8 cellular contexts compared by ENCODE assay signal in the genomic region with DNA sequence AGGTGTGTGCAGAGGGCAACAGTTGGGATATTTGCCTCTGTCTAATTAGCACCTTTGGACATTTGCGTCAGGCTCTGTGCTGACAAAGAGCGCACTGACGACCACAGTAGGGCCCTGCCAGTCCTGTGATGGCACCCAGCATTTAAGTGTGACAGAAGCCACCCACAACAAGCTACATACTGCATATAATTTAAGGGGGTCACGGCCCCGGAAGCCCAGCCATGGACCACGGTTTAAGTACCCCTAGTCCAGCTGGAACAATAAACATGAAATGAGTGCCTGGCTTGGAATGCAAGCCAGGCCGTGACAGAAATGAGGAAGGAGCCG. TPM values are rescaled to one million over a fixed set of nuclear protein-coding genes. Genes with fewer than 3 reads are reported as not detected.
DNase-seq lines count a peak whose midpoint lies in the region; ATAC-seq lines count a peak whose summit lies in the region.

No MANE protein-coding gene starts in this region.

- DNase-seq in NCI-H1092 treated with DMSO at 0.1 percent for 48 hours (lab: John Stamatoyannopoulos, UW) (peak; percentile 45), NCI-H1092 (lab: John Stamatoyannopoulos, UW) (no peak), AG08396 (ENCODE audit: low spot score) (no peak), NCI-H226 (no peak)
- DNase-seq in activated naive CD8-positive, alpha-beta T cell treated with anti-CD3 and anti-CD28 coated beads, Interleukin-2, amount 10 ng/mL, durations not matched to agents 7 days and 5 days: no peak
- peak; percentile 28 for DNase-seq in stimulated activated naive CD8-positive, alpha-beta T cell treated with anti-CD3 and anti-CD28 coated beads, Interleukin-15, Interleukin-2, amounts not matched to agents 100 U/mL and 50 U/mL, for 24 hours

- no peaks in the 10 kb centered on the region for H3K36me3 Mint-ChIP-seq in activated naive CD8-positive, alpha-beta T cell treated with anti-CD3 and anti-CD28 coated beads, Interleukin-2, amount 10 ng/mL, durations not matched to agents 7 days and 5 days

- POLR2A ChIA-PET in activated naive CD8-positive, alpha-beta T cell treated with anti-CD3 and anti-CD28 coated beads, Interleukin-2, amount 10 ng/mL, durations not matched to agents 7 days and 5 days (lab: Charles Lee): interaction anchor here (0.6 to 2.6 kb wide), 4 partner anchors 17 to 1922 kb away, joined by 3 to 18 read pairs (median 4); a partner anchor contains a TSS

- peak overlapping the region; percentile 95 for H3K27ac Mint-ChIP-seq in activated naive CD8-positive, alpha-beta T cell treated with anti-CD3 and anti-CD28 coated beads, Interleukin-2, amount 10 ng/mL, durations not matched to agents 7 days and 5 days

- H3K9me3 ChIP-seq in iPS-18c (ENCODE audit: control insufficient read depth, insufficient read depth, low read length): no peaks in the 10 kb centered on the region

- no peaks in the 10 kb centered on the region for H3K9me3 Mint-ChIP-seq in activated naive CD8-positive, alpha-beta T cell treated with anti-CD3 and anti-CD28 coated beads, Interleukin-2, amount 10 ng/mL, durations not matched to agents 7 days and 5 days

- peak; percentile 3 for ATAC-seq in HG03342 (IDR thresholded peaks at IDR 0.05; ENCODE audit: unreplicated experiment)
- peak; percentile 2 for ATAC-seq in activated naive CD8-positive, alpha-beta T cell treated with anti-CD3 and anti-CD28 coated beads, Interleukin-2, amount 10 ng/mL, durations not matched to agents 7 days and 5 days (ENCODE audit: low read depth)
- ATAC-seq in stimulated activated naive CD8-positive, alpha-beta T cell treated with anti-CD3 and anti-CD28 coated beads, Interleukin-15, Interleukin-2, amounts not matched to agents 100 U/mL and 50 U/mL, for 24 hours: no peak

- H3K4me3 Mint-ChIP-seq in activated naive CD8-positive, alpha-beta T cell treated with anti-CD3 and anti-CD28 coated beads, Interleukin-2, amount 10 ng/mL, durations not matched to agents 7 days and 5 days: peak overlapping the region; percentile 90

- H3K27me3 Mint-ChIP-seq in activated naive CD8-positive, alpha-beta T cell treated with anti-CD3 and anti-CD28 coated beads, Interleukin-2, amount 10 ng/mL, durations not matched to agents 7 days and 5 days: peaks cover 38% of the 10 kb centered on the region

- peaks cover 12% of the 10 kb centered on the region for H3K4me1 Mint-ChIP-seq in activated naive CD8-positive, alpha-beta T cell treated with anti-CD3 and anti-CD28 coated beads, Interleukin-2, amount 10 ng/mL, durations not matched to agents 7 days and 5 days

- H3K4me3 ChIP-seq in iPS-18c (ENCODE audit: insufficient read depth, low read depth, low read length): peak overlapping the region; percentile 91

RNA-seq across cellular contexts. Expression of a gene that starts 16.8 kb away (rescaled TPM):
- total RNA-seq in activated naive CD8-positive, alpha-beta T cell treated with anti-CD3 and anti-CD28 coated beads, Interleukin-2, amount 10 ng/mL, durations not matched to agents 7 days and 5 days: 100 to 1,000 TPM; 287 to 316 TPM

Comparison
In these comparisons a context has a peak if more than half of its experiments do, and no peak if none do; other contexts are left out.
1. DNase-seq: peak in NCI-H1092 treated with DMSO at 0.1 percent for 48 hours (single experiment) and stimulated activated naive CD8-positive, alpha-beta T cell treated with anti-CD3 and anti-CD28 coated beads, Interleukin-15, Interleukin-2, amounts not matched to agents 100 U/mL and 50 U/mL, for 24 hours (single experiment); none in NCI-H1092 (single experiment), activated naive CD8-positive, alpha-beta T cell treated with anti-CD3 and anti-CD28 coated beads, Interleukin-2, amount 10 ng/mL, durations not matched to agents 7 days and 5 days (single experiment), AG08396 (single experiment) and NCI-H226 (single experiment).